ENCODE assay signal across 8 cellular contexts in the genomic region with DNA sequence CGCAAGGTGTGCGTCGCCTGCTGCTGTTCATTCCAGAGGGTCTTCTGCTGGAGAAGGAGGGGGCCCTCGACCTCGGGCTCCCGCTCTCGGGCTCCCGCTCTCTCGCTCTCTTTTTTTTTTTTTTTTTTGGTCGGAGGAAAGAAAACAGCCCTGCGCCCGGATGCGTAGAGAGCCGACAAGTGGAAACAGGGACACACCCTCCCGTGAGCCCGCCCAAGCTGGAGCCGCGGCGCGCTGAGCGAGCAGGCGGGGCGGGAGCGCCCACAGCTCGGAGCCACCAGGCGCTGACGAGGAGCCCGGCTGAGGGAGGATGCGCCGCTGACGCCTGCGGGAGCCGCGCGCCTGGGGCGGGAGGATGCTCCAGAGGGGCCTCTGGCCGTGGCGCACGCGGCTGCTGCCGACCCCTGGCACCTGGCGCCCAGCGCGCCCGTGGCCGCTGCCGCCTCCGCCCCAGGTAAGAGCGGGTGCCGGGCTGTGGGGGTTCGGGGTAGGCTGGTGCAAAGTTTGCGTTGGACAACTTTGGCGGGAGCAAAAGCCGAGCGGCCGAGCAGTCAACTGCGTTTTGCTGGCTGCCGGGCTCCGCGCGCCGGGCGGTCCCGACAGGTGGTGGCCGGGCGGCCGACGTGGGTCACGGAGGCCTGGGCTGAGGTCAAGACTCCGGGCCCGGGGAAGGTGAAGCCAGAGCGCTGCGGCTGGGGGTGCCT.
DNase-seq lines count a peak whose midpoint lies in the region; ATAC-seq and TF ChIP-seq lines count a peak whose summit lies in the region.

A gene with protein sequence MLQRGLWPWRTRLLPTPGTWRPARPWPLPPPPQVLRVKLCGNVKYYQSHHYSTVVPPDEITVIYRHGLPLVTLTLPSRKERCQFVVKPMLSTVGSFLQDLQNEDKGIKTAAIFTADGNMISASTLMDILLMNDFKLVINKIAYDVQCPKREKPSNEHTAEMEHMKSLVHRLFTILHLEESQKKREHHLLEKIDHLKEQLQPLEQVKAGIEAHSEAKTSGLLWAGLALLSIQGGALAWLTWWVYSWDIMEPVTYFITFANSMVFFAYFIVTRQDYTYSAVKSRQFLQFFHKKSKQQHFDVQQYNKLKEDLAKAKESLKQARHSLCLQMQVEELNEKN (plus strand): TSS at position 264 of the 704 bp plus-strand sequence. CDS start 92 bp downstream, at position 356.

- DNase-seq in AG09319 (ENCODE audit: extremely low read depth, low read depth): peak; percentile 63
- peak; percentile 79 for DNase-seq in NCI-H510A (lab: John Stamatoyannopoulos, UW)
- DNase-seq in activated CD4-positive, alpha-beta T cell treated with anti-CD3 and anti-CD28 coated beads for 4 hours: peak; percentile 87 to 88
- DNase-seq in coronary artery (ENCODE audit: low spot score): peak; percentile 86
- DNase-seq in left kidney (ENCODE audit: low read depth, low spot score): peak; percentile 95
- DNase-seq in stimulated activated CD4-positive, alpha-beta T cell treated with anti-CD3 and anti-CD28 coated beads, Interleukin-2, amount 100 ng/mL, for 24 hours: peak; percentile 89 to 92

- H3K27ac ChIP-seq in coronary artery: peak within 1 kb of the TSS; percentile 69 to 93

- peak within 1 kb of the TSS; percentile 89 for H3K4me3 ChIP-seq in coronary artery

- ATAC-seq in GM19023 (IDR thresholded peaks at IDR 0.05; ENCODE audit: unreplicated experiment): peak; percentile 92
- peak; percentile 92 for ATAC-seq in HG03175 (IDR thresholded peaks at IDR 0.05; ENCODE audit: unreplicated experiment)

- TF ChIP-seq CTCF in AG09319 (IDR thresholded peaks at IDR 0.05; ENCODE audit: low read depth, low read length) (no peak), coronary artery (IDR thresholded peaks at IDR 0.05) (no peak)

Comparison
In these comparisons a context has a peak if more than half of its experiments do, and no peak if none do; other contexts are left out.
1. Peak in every context shown above with its lines: DNase-seq, ATAC-seq, H3K4me3 ChIP-seq and H3K27ac ChIP-seq.